9 cellular contexts compared by ENCODE assay signal in the genomic region with DNA sequence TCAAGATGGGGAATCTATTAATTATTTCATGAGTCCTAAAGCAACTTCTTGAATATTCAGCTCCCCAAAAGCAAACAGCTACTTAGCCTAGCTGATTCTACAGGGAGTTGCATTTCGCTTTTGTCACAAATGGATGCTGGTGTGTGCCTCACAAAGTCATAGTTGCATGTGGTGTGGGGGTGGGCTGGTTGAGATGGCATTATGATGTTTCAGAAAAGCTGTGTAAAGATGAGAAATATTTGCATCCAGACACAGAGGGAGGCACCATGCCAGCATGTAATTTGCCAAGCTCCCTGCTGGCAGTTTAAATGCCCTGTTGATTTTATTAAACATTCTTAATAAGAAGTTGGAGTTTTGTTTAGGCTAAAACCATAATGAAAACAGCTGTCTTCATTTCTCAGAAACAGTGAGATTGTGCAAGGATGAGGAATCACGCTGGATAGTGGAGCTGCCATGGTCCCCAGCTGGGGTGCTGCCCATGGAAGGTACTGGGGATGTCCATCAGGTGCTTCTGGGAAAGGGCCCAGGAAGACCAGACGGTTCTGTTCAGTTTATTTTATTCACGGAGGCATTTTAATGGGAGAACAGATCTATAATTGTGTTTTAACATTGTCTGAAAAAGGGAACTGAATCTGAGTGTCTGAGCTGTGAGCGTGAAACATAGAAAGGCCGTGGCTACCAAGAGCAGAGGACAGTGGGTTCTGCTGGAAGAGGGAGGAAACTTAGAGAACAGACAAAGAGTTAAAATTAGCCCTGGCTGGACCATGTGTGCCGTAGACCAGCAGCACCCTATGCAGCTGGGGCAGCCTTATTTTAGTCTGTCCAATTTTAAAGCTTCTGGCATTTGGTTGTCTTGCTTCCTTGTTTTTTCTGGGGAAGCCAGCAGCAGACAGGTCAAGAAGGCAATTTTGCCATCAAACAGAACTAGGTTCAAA.
DNase-seq lines count a peak whose midpoint lies in the region; ATAC-seq, FAIRE-seq and TF ChIP-seq lines count a peak whose summit lies in the region.
"Had no signal": no experiment of that assay in that cellular context is flagged by ENCODE, and none has a peak within 500 bp of the region (broad histone marks: within the 10 kb centered on the region; RNA-seq: fewer than 3 reads in every experiment).

No MANE protein-coding gene starts in this region.

- no peaks in the 10 kb centered on the region for H3K4me1 ChIP-seq in mucosa of descending colon (ENCODE audit: low read depth)
- no peaks in the 10 kb centered on the region for H3K4me1 ChIP-seq in small intestine (ENCODE audit: control insufficient read depth in 2 of 2, insufficient read depth in 1 of 2, low read depth in 1 of 2, low read length in 1 of 2)

- no peaks in the 10 kb centered on the region for H3K27me3 ChIP-seq in small intestine (ENCODE audit: control insufficient read depth in 2 of 2, insufficient read depth in 2 of 2, low read length in 2 of 2)

- H3K9me3 ChIP-seq in mucosa of descending colon (no peaks in the 10 kb centered on the region), small intestine (ENCODE audit: control insufficient read depth, low read depth) (no peaks in the 10 kb centered on the region)

- no peak overlapping the region for H3K27ac ChIP-seq in small intestine (ENCODE audit: low read depth in 1 of 2, low read length in 1 of 2)

- no peaks in the 10 kb centered on the region for H3K36me3 ChIP-seq in mucosa of descending colon (ENCODE audit: low read depth)
- H3K36me3 ChIP-seq in small intestine (ENCODE audit: control insufficient read depth in 2 of 2, insufficient read depth in 2 of 2, low read length in 2 of 2) = no peaks in the 10 kb centered on the region

- ATAC-seq in HG02588 (IDR thresholded peaks at IDR 0.05; ENCODE audit: unreplicated experiment) = peak; percentile 81
- peak; percentile 22 for ATAC-seq in mucosa of descending colon
- ATAC-seq: Panc1 had no signal

- no peak for TF ChIP-seq POLR2A in GM12892 (IDR thresholded peaks at IDR 0.05; ENCODE audit: low read depth, low read length)

- no peak for TF ChIP-seq CTCF in mucosa of descending colon (IDR thresholded peaks at IDR 0.05)

- no peak overlapping the region for H3K4me3 ChIP-seq in mucosa of descending colon
- no peak overlapping the region for H3K4me3 ChIP-seq in small intestine (ENCODE audit: low read depth in 1 of 2, low read length in 2 of 2)

- no peak for DNase-seq in GM12892 (ENCODE audit: insufficient read length)
- peak; percentile 67 for DNase-seq in NOMO-1 treated with DMSO at 0.1 percent for 48 hours (lab: John Stamatoyannopoulos, UW; ENCODE audit: unreplicated experiment)
- DNase-seq in mucosa of descending colon = no peak
- DNase-seq in DMS114 treated with DMSO at 0.1 percent for 48 hours (lab: John Stamatoyannopoulos, UW; ENCODE audit: unreplicated experiment) = no peak
- no peak for DNase-seq in small intestine
- no peak for DNase-seq in stimulated activated CD4-positive, alpha-beta T cell treated with anti-CD3 and anti-CD28 coated beads, Interleukin-4, amount 100 ng/mL, for 1 hour
- no peak for DNase-seq in kidney tubule cell (ENCODE audit: low spot score)

- WGBS in small intestine, 3 donors = 59 to 90% (median 78%) methylated on average over 7 of the region's 7 CpGs

- intact Hi-C loops in mucosa of descending colon (cut with DNase I, micrococcal nuclease) = no loop called here

- FAIRE-seq in GM12892 (lab: Jason Lieb, UNC) (peak; percentile 76), small intestine (lab: Jason Lieb, UNC) (no peak)
